Comparison of ENCODE assay signal across 18 cellular contexts in genomic region chr14:89033756-89034155, GRCh38.
DNase-seq lines count a peak whose midpoint lies in the region; ATAC-seq and TF ChIP-seq lines count a peak whose summit lies in the region.
"Had no signal": no experiment of that assay in that cellular context is flagged by ENCODE, and none has a peak within 500 bp of the region (broad histone marks: within the 10 kb centered on the region; RNA-seq: fewer than 3 reads in every experiment).

No MANE protein-coding gene starts in this region.

- no peaks in the 10 kb centered on the region for H3K27me3 ChIP-seq in upper lobe of right lung
- H3K27me3 ChIP-seq: BE2C, SJCRH30 had no signal

- no peaks in the 10 kb centered on the region for H3K36me3 ChIP-seq in upper lobe of right lung
- H3K36me3 ChIP-seq: BE2C, SJCRH30 had no signal

- H3K9me3 ChIP-seq in upper lobe of right lung = no peaks in the 10 kb centered on the region
- H3K9me3 ChIP-seq: BE2C, SJCRH30 had no signal

- no peaks in the 10 kb centered on the region for H3K4me1 ChIP-seq in upper lobe of right lung
- H3K4me1 ChIP-seq: BE2C, SJCRH30 had no signal

- intact Hi-C loops in upper lobe of right lung (cut with DNase I) = loop anchor here (10.0 kb wide), 1 partner anchor 881 kb away; no protein-coding TSS in a partner anchor

- ATAC-seq in upper lobe of right lung = peak; percentile 69
- ATAC-seq in HG02973 (IDR thresholded peaks at IDR 0.05; ENCODE audit: unreplicated experiment) = no peak

- no peak overlapping the region for H3K4me3 ChIP-seq in upper lobe of right lung
- H3K4me3 ChIP-seq: SJCRH30 had no signal

- TF ChIP-seq CTCF in upper lobe of right lung (IDR thresholded peaks at IDR 0.05) = no peak

- DNase-seq in NCI-H1417 (lab: John Stamatoyannopoulos, UW) (peak in 2 of 3 experiments; percentile 48 to 85), NCI-H1417 treated with DMSO at 0.1 percent for 48 hours (lab: John Stamatoyannopoulos, UW) (no peak), NCI-H2029 treated with DMSO at 0.1 percent for 48 hours (lab: John Stamatoyannopoulos, UW) (peak; percentile 31), SHP77 (lab: John Stamatoyannopoulos, UW) (peak; percentile 77 to 79), upper lobe of right lung (no peak), NCI-H2171 treated with DMSO at 0.1 percent for 48 hours (lab: John Stamatoyannopoulos, UW) (no peak)
- DNase-seq: BE2C; CD4-positive, CD25-positive, alpha-beta regulatory T cell; DMS79; GOT3; KBM-7; NCI-H1436; NCI-H2081 treated with DMSO at 0.1 percent for 48 hours; NCI-H2227 treated with DMSO at 0.1 percent for 48 hours; NCI-H524 treated with DMSO at 0.1 percent for 48 hours; RPMI8226; SJCRH30 had no signal

- no peak overlapping the region for H3K27ac ChIP-seq in upper lobe of right lung
- H3K27ac ChIP-seq: SJCRH30 had no signal

Comparison
In these comparisons a context has a peak if more than half of its experiments do, and no peak if none do; other contexts are left out.
1. DNase-seq: peak in NCI-H1417 (2 of 3), NCI-H2029 treated with DMSO at 0.1 percent for 48 hours (single experiment) and SHP77 (2 of 2); none in NCI-H1417 treated with DMSO at 0.1 percent for 48 hours (single experiment), upper lobe of right lung (single experiment) and NCI-H2171 treated with DMSO at 0.1 percent for 48 hours (single experiment).